8 cellular contexts compared by ENCODE assay signal in genomic region chr10:30435068-30435422, GRCh38. TPM values are rescaled to one million over a fixed set of nuclear protein-coding genes. Genes with fewer than 3 reads are reported as not detected.
DNase-seq lines count a peak whose midpoint lies in the region; ATAC-seq and TF ChIP-seq lines count a peak whose summit lies in the region.

No MANE protein-coding gene starts in this region.

- intact Hi-C loops in naive thymus-derived CD4-positive, alpha-beta T cell (cut with micrococcal nuclease) = loop anchor here (5.0 to 10.0 kb wide), 6 partner anchors 88 to 1942 kb away; partner anchors contain the start of genes ARHGAP12 (in 1 of the 2), KIF5B (in 1 of the 2) and MTPAP (in 1 of the 2)

- H3K27ac Mint-ChIP-seq in naive thymus-derived CD4-positive, alpha-beta T cell = peak overlapping the region in 7 of 9 donors; percentile 9 to 94 (median 69)

- CTCF ChIA-PET in naive thymus-derived CD4-positive, alpha-beta T cell (lab: Charles Lee) = no interaction called here

- H3K9me3 ChIP-seq in naive thymus-derived CD4-positive, alpha-beta T cell (ENCODE audit: control insufficient read depth in 2 of 3, low read length in 3 of 3) = no peaks in the 10 kb centered on the region

- POLR2A ChIA-PET in naive thymus-derived CD4-positive, alpha-beta T cell (lab: Charles Lee) = interaction anchor here (1.1 kb wide), 1 partner anchor 94 kb away, joined by 4 read pairs; no protein-coding TSS in a partner anchor

- DNase-seq in epithelial cell of esophagus (ENCODE audit: low read depth) = peak; percentile 36
- peak in 2 of 9 donors; percentile 11 to 18 for DNase-seq in naive thymus-derived CD4-positive, alpha-beta T cell
- DNase-seq in central memory CD4-positive, alpha-beta T cell = no peak
- no peak for DNase-seq in NCI-H2081 treated with DMSO at 0.1 percent for 48 hours (lab: John Stamatoyannopoulos, UW)
- no peak for DNase-seq in stimulated activated CD4-positive, alpha-beta T cell treated with anti-CD3 and anti-CD28 coated beads, Interleukin-4, amount 100 ng/mL, for 24 hours

- peaks cover 0 to 6% (median 0%) of the 10 kb centered on the region in 3 experiments for H3K36me3 ChIP-seq in naive thymus-derived CD4-positive, alpha-beta T cell (ENCODE audit: control insufficient read depth in 2 of 3, insufficient read depth in 3 of 3, low read length in 3 of 3)

- H3K4me3 ChIP-seq in GM08714 (ENCODE audit: low read length) (peak overlapping the region; percentile 97), epithelial cell of esophagus (ENCODE audit: low read length) (peak overlapping the region; percentile 76)
- H3K4me3 ChIP-seq in naive thymus-derived CD4-positive, alpha-beta T cell (ENCODE audit: low read length) = peak overlapping the region; percentile 69

- H3K27me3 ChIP-seq in naive thymus-derived CD4-positive, alpha-beta T cell (ENCODE audit: control insufficient read depth in 2 of 2, insufficient read depth in 2 of 2, low read length in 2 of 2) = no peaks in the 10 kb centered on the region

- peaks cover 37 to 71% (median 46%) of the 10 kb centered on the region in 7 donors for H3K4me1 Mint-ChIP-seq in naive thymus-derived CD4-positive, alpha-beta T cell

- peaks cover 0 to 43% (median 0%) of the 10 kb centered on the region in 5 donors for H3K36me3 Mint-ChIP-seq in naive thymus-derived CD4-positive, alpha-beta T cell

- H3K4me3 Mint-ChIP-seq in naive thymus-derived CD4-positive, alpha-beta T cell = peak overlapping the region; percentile 82 to 93 (median 88)

- no peak overlapping the region for H3K27ac ChIP-seq in naive thymus-derived CD4-positive, alpha-beta T cell (ENCODE audit: low read depth, low read length)

- ATAC-seq in SK-N-SH treated with all-trans-retinoic acid at 6 μM for 48 hours (peak; percentile 2; the same call in 2 of the 3 replicates), HG03097 (IDR thresholded peaks at IDR 0.05; ENCODE audit: low FRiP score, unreplicated experiment) (no peak)
- ATAC-seq in naive thymus-derived CD4-positive, alpha-beta T cell = no peak

- no peak for TF ChIP-seq CTCF in epithelial cell of esophagus (IDR thresholded peaks at IDR 0.05; ENCODE audit: insufficient read depth, low read depth, low read length, missing control alignments)

- H3K4me1 ChIP-seq in naive thymus-derived CD4-positive, alpha-beta T cell (ENCODE audit: control insufficient read depth in 2 of 2, insufficient read depth in 2 of 2, low read length in 2 of 2) = peaks cover 21 to 22% of the 10 kb centered on the region in 2 donors

- H3K27me3 Mint-ChIP-seq in naive thymus-derived CD4-positive, alpha-beta T cell = no peaks in the 10 kb centered on the region

- no peaks in the 10 kb centered on the region for H3K9me3 Mint-ChIP-seq in naive thymus-derived CD4-positive, alpha-beta T cell

TF ChIP-seq in SK-N-SH treated with all-trans-retinoic acid at 6 μM for 48 hours, 23 proteins besides CTCF, POLR2A, EP300 and RAD21:
- TF ChIP-seq CSRNP3 (CRISPR knock-in tag; IDR thresholded peaks at IDR 0.05) (no peak), SNAI2 (CRISPR knock-in tag; IDR thresholded peaks at IDR 0.05) (no peak), GLIS3 (CRISPR knock-in tag; IDR thresholded peaks at IDR 0.05) (no peak), ZFP30 (CRISPR knock-in tag; IDR thresholded peaks at IDR 0.05) (no peak)

RNA-seq across cellular contexts. Expression of gene MAP3K8, which starts 1.1 kb away (rescaled TPM):
- total RNA-seq in naive thymus-derived CD4-positive, alpha-beta T cell = 100 to 1,000 TPM in 1 of 5 experiments, 10 to 100 TPM in 2, 1 to 10 TPM in 1, under 1 TPM in 1; 0.70 to 102 (median 31.2) TPM
- under 1 TPM in 1 of 2 donors, not detected in 1; 0.28 TPM for polyA plus RNA-seq in naive thymus-derived CD4-positive, alpha-beta T cell
